Comparison of ENCODE assay signal across 1 cellular context in genomic region chr9:128043467-128043868, GRCh38.
TF ChIP-seq lines count a peak whose summit lies in the region.

No MANE protein-coding gene starts in this region.

TF ChIP-seq in HepG2, 621 proteins besides CTCF, POLR2A, EP300 and RAD21 (continued from another document and continues in another):
- TF ChIP-seq, protein P1, sequence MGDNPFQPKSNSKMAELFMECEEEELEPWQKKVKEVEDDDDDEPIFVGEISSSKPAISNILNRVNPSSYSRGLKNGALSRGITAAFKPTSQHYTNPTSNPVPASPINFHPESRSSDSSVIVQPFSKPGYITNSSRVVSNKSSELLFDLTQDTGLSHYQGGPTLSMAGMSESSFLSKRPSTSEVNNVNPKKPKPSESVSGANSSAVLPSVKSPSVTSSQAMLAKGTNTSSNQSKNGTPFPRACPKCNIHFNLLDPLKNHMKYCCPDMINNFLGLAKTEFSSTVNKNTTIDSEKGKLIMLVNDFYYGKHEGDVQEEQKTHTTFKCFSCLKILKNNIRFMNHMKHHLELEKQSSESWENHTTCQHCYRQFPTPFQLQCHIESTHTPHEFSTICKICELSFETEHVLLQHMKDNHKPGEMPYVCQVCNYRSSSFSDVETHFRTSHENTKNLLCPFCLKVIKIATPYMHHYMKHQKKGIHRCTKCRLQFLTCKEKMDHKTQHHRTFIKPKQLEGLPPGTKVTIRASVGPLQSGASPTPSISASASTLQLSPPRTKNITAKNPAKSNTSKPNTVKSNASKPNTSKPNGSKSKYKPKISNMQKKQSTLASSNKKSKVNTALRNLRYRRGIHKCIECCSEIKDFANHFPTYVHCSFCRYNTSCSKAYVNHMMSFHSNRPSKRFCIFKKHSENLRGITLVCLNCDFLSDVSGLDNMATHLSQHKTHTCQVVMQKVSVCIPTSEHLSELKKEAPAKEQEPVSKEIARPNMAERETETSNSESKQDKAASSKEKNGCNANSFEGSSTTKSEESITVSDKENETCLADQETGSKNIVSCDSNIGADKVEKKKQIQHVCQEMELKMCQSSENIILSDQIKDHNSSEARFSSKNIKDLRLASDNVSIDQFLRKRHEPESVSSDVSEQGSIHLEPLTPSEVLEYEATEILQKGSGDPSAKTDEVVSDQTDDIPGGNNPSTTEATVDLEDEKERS (CRISPR knock-in tag; IDR thresholded peaks at IDR 0.05): peak; percentile 36; the same call in 1 of the 2 replicates
- TF ChIP-seq ZKSCAN8 (CRISPR knock-in tag; IDR thresholded peaks at IDR 0.05; ENCODE audit: borderline replicate concordance): no peak
- peak; percentile 94; the same call in 1 of the 2 replicates for TF ChIP-seq MTA1 (CRISPR knock-in tag; IDR thresholded peaks at IDR 0.05; ENCODE audit: borderline replicate concordance)
- no peak for TF ChIP-seq NFATC3 (CRISPR knock-in tag; IDR thresholded peaks at IDR 0.05)
- no peak for TF ChIP-seq CHD2 (IDR thresholded peaks at IDR 0.05; ENCODE audit: low read depth, low read length)
- no peak for TF ChIP-seq ZNF20 (CRISPR knock-in tag; IDR thresholded peaks at IDR 0.05)
- no peak for TF ChIP-seq NONO (IDR thresholded peaks at IDR 0.05)
- TF ChIP-seq NONO (CRISPR knock-in tag; conservative IDR thresholded peaks at IDR 0.05): 0 out of 2 replicates have a peak, but pooled peaks have one; percentile 18
- TF ChIP-seq, protein P2, sequence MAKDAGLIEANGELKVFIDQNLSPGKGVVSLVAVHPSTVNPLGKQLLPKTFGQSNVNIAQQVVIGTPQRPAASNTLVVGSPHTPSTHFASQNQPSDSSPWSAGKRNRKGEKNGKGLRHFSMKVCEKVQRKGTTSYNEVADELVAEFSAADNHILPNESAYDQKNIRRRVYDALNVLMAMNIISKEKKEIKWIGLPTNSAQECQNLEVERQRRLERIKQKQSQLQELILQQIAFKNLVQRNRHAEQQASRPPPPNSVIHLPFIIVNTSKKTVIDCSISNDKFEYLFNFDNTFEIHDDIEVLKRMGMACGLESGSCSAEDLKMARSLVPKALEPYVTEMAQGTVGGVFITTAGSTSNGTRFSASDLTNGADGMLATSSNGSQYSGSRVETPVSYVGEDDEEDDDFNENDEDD (CRISPR knock-in tag; IDR thresholded peaks at IDR 0.05; ENCODE audit: borderline replicate concordance): no peak
- TF ChIP-seq ZSCAN20 (CRISPR knock-in tag; IDR thresholded peaks at IDR 0.05; ENCODE audit: borderline replicate concordance): no peak
- no peak for TF ChIP-seq ZNF18 (CRISPR knock-in tag; IDR thresholded peaks at IDR 0.05; ENCODE audit: insufficient replicate concordance)
- TF ChIP-seq CENPT (CRISPR knock-in tag; IDR thresholded peaks at IDR 0.05; ENCODE audit: low read depth): no peak
- TF ChIP-seq ZNF33B (CRISPR knock-in tag; IDR thresholded peaks at IDR 0.05): no peak
- TF ChIP-seq, protein P3, sequence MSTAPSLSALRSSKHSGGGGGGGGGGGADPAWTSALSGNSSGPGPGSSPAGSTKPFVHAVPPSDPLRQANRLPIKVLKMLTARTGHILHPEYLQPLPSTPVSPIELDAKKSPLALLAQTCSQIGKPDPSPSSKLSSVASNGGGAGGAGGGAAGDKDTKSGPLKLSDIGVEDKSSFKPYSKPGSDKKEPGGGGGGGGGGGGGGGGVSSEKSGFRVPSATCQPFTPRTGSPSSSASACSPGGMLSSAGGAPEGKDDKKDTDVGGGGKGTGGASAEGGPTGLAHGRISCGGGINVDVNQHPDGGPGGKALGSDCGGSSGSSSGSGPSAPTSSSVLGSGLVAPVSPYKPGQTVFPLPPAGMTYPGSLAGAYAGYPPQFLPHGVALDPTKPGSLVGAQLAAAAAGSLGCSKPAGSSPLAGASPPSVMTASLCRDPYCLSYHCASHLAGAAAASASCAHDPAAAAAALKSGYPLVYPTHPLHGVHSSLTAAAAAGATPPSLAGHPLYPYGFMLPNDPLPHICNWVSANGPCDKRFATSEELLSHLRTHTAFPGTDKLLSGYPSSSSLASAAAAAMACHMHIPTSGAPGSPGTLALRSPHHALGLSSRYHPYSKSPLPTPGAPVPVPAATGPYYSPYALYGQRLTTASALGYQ (CRISPR knock-in tag; IDR thresholded peaks at IDR 0.05): no peak
- no peak for TF ChIP-seq ATF7 (IDR thresholded peaks at IDR 0.05)
- TF ChIP-seq ATF7 (CRISPR knock-in tag; IDR thresholded peaks at IDR 0.05): no peak
- TF ChIP-seq KAT7 (CRISPR knock-in tag; IDR thresholded peaks at IDR 0.05; ENCODE audit: borderline replicate concordance): no peak
- TF ChIP-seq IKZF1 (IDR thresholded peaks at IDR 0.05): no peak
- no peak for TF ChIP-seq PLRG1 (conservative IDR thresholded peaks at IDR 0.05)
- peak; percentile 79 for TF ChIP-seq HNF4A (CRISPR knock-in tag; IDR thresholded peaks at IDR 0.05)
- no peak for TF ChIP-seq ZNF841 (CRISPR knock-in tag; IDR thresholded peaks at IDR 0.05; ENCODE audit: borderline replicate concordance)
- peak; percentile 37 to 51; a peak in 1 of 4 replicates for TF ChIP-seq HMGXB4 (CRISPR knock-in tag; IDR thresholded peaks at IDR 0.05; ENCODE audit: borderline replicate concordance in 1 of 2, low read depth in 1 of 2)
- TF ChIP-seq GTF2F1 (IDR thresholded peaks at IDR 0.05; ENCODE audit: low read length): no peak
- TF ChIP-seq, protein P4, sequence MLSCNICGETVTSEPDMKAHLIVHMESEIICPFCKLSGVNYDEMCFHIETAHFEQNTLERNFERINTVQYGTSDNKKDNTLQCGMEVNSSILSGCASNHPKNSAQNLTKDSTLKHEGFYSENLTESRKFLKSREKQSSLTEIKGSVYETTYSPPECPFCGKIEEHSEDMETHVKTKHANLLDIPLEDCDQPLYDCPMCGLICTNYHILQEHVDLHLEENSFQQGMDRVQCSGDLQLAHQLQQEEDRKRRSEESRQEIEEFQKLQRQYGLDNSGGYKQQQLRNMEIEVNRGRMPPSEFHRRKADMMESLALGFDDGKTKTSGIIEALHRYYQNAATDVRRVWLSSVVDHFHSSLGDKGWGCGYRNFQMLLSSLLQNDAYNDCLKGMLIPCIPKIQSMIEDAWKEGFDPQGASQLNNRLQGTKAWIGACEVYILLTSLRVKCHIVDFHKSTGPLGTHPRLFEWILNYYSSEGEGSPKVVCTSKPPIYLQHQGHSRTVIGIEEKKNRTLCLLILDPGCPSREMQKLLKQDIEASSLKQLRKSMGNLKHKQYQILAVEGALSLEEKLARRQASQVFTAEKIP (CRISPR knock-in tag; IDR thresholded peaks at IDR 0.05; ENCODE audit: borderline replicate concordance): no peak
- no peak for TF ChIP-seq ZNF318 (CRISPR knock-in tag; IDR thresholded peaks at IDR 0.05)
- TF ChIP-seq, protein P5, sequence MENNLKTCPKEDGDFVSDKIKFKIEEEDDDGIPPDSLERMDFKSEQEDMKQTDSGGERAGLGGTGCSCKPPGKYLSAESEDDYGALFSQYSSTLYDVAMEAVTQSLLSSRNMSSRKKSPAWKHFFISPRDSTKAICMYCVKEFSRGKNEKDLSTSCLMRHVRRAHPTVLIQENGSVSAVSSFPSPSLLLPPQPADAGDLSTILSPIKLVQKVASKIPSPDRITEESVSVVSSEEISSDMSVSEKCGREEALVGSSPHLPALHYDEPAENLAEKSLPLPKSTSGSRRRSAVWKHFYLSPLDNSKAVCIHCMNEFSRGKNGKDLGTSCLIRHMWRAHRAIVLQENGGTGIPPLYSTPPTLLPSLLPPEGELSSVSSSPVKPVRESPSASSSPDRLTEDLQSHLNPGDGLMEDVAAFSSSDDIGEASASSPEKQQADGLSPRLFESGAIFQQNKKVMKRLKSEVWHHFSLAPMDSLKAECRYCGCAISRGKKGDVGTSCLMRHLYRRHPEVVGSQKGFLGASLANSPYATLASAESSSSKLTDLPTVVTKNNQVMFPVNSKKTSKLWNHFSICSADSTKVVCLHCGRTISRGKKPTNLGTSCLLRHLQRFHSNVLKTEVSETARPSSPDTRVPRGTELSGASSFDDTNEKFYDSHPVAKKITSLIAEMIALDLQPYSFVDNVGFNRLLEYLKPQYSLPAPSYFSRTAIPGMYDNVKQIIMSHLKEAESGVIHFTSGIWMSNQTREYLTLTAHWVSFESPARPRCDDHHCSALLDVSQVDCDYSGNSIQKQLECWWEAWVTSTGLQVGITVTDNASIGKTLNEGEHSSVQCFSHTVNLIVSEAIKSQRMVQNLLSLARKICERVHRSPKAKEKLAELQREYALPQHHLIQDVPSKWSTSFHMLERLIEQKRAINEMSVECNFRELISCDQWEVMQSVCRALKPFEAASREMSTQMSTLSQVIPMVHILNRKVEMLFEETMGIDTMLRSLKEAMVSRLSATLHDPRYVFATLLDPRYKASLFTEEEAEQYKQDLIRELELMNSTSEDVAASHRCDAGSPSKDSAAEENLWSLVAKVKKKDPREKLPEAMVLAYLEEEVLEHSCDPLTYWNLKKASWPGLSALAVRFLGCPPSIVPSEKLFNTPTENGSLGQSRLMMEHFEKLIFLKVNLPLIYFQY (CRISPR knock-in tag; IDR thresholded peaks at IDR 0.05; ENCODE audit: borderline replicate concordance): no peak
- no peak; the same call in 1 of the 2 replicates for TF ChIP-seq SPEN (CRISPR knock-in tag; IDR thresholded peaks at IDR 0.05; ENCODE audit: low read depth)
- TF ChIP-seq RXRA (CRISPR knock-in tag; IDR thresholded peaks at IDR 0.05): peak; percentile 69
- TF ChIP-seq MZF1 (CRISPR knock-in tag; IDR thresholded peaks at IDR 0.05; ENCODE audit: borderline replicate concordance): no peak
- TF ChIP-seq ZNF253 (CRISPR knock-in tag; IDR thresholded peaks at IDR 0.05; ENCODE audit: borderline replicate concordance): no peak
- no peak for TF ChIP-seq ZNF337 (CRISPR knock-in tag; IDR thresholded peaks at IDR 0.05; ENCODE audit: borderline replicate concordance, low read depth)
- TF ChIP-seq ARNT2 (CRISPR knock-in tag; IDR thresholded peaks at IDR 0.05; ENCODE audit: low read depth): peak; percentile 68; the same call in 1 of the 2 replicates
- peak; percentile 62; the same call in 1 of the 2 replicates for TF ChIP-seq ZNF747 (CRISPR knock-in tag; IDR thresholded peaks at IDR 0.05; ENCODE audit: borderline replicate concordance)
- TF ChIP-seq SMAD3 (CRISPR knock-in tag; IDR thresholded peaks at IDR 0.05): 0 out of 2 replicates have a peak, but pooled peaks have one; percentile 25
